10 cellular contexts compared by ENCODE assay signal in genomic region chr6:135555550-135555949, GRCh38. TPM values are rescaled to one million over a fixed set of nuclear protein-coding genes. Genes with fewer than 3 reads are reported as not detected.
DNase-seq lines count a peak whose midpoint lies in the region; ATAC-seq and TF ChIP-seq lines count a peak whose summit lies in the region.
"Had no signal": no experiment of that assay in that cellular context is flagged by ENCODE, and none has a peak within 500 bp of the region (broad histone marks: within the 10 kb centered on the region; RNA-seq: fewer than 3 reads in every experiment).

No MANE protein-coding gene starts in this region.

- no peak overlapping the region for H3K27ac ChIP-seq in ovary

- H3K36me3 ChIP-seq in ovary (no peaks in the 10 kb centered on the region), BE2C (no peaks in the 10 kb centered on the region)

- H3K4me3 ChIP-seq in ovary (no peak overlapping the region), BE2C (ENCODE audit: low read depth, low read length) (no peak overlapping the region)

- TF ChIP-seq CTCF in ovary (IDR thresholded peaks at IDR 0.05) (no peak), BE2C (IDR thresholded peaks at IDR 0.05; ENCODE audit: low read depth, low read length) (no peak)

- H3K4me1 ChIP-seq in ovary (ENCODE audit: insufficient read depth) (no peaks in the 10 kb centered on the region), BE2C (no peaks in the 10 kb centered on the region)

- TF ChIP-seq EP300 in ovary (IDR thresholded peaks at IDR 0.05), result no peak

- WGBS in ovary, 3 donors, result 84 to 91% (median 87%) methylated on average over 4 of the region's 4 CpGs

- peak; percentile 17 for DNase-seq in RPMI8226
- no peak for DNase-seq in ovary
- no peak for DNase-seq in NCI-H187 treated with DMSO at 0.1 percent for 48 hours (lab: John Stamatoyannopoulos, UW)
- DNase-seq in BE2C, result no peak
- DNase-seq in central memory CD4-positive, alpha-beta T cell, result no peak
- DNase-seq: anterior cingulate cortex, hypothalamus, SW 1271 had no signal

- TF ChIP-seq POLR2A in ovary (IDR thresholded peaks at IDR 0.05), result no peak

- intact Hi-C loops in ovary (cut with DNase I), result no loop called here

- ATAC-seq in GM19043 (IDR thresholded peaks at IDR 0.05; ENCODE audit: low read depth, unreplicated experiment) (peak; percentile 80), HG02852 (IDR thresholded peaks at IDR 0.05; ENCODE audit: unreplicated experiment) (peak; percentile 54)

- H3K27me3 ChIP-seq in ovary, result no peaks in the 10 kb centered on the region
- H3K27me3 ChIP-seq in BE2C, result no peaks in the 10 kb centered on the region

- H3K9me3 ChIP-seq in ovary, result no peaks in the 10 kb centered on the region
- no peaks in the 10 kb centered on the region for H3K9me3 ChIP-seq in BE2C

RNA-seq across cellular contexts. Expression of gene AHI1, which starts 58.0 kb away (rescaled TPM):
- 10 to 100 TPM; 25.8 to 56.2 (median 32.9) TPM for total RNA-seq in ovary
- polyA plus RNA-seq in ovary, result 10 to 100 TPM in 1 of 2 donors, 1 to 10 TPM in 1; 7.1 to 20.8 TPM
- 7.4 TPM for polyA plus RNA-seq in BE2C (2012; ENCODE audit: insufficient read depth, insufficient read length, low read depth)
